ENCODE assay signal across 8 cellular contexts in the genomic region with DNA sequence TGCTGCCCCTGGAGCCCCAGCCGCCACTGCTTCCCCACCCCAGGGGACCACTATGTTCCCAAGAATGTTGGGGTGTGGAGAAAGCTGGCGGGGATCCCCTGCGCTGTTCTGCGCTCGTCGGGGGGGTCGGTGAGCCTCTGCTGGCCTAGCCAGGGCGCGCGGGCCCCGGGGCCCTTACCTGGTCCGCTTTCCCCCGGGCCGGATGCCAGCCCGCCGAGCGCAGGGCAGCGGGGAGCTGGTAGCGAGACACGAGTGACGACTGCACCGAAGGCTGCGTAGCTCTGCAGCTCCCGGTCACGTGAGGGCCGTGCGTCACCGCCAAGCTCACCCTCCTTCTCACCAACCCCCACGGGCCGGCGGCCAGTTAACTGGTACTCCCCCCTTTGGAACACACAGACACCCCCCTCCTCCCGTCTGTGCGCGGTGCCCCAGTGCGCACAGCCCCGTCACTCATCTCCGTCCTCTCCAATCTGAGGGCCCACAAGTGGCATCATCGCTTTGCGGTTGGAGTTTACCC. TPM values are rescaled to one million over a fixed set of nuclear protein-coding genes. Genes with fewer than 3 reads are reported as not detected.
A peak's percentile ranks its signal among the peaks of the same experiment; 100 is the strongest.
DNase-seq lines count a peak whose midpoint lies in the region; ATAC-seq and TF ChIP-seq lines count a peak whose summit lies in the region.

TSS of gene BEX1 (minus strand) at position 254 of the 517 bp plus-strand sequence. CDS start 897 bp downstream, outside the sequence.

- DNase-seq in AG20443 (ENCODE audit: low spot score) (peak; percentile 21), SHP77 treated with DMSO at 0.1 percent for 48 hours (lab: John Stamatoyannopoulos, UW) (peak; percentile 71), epithelial cell of esophagus (ENCODE audit: low read depth) (peak; percentile 5), left lobe of liver (ENCODE audit: low spot score) (no peak), Kasumi-1 (lab: John Stamatoyannopoulos, UW) (no peak)

- peak within 1 kb of the TSS; percentile 27 for H2AFZ ChIP-seq in neural cell (ENCODE audit: low read depth, low read length)

- H3K4me2 ChIP-seq in neural cell (ENCODE audit: low read length) = peak within 1 kb of the TSS; percentile 65

- peak within 1 kb of the TSS; percentile 91 for H3K27ac ChIP-seq in neural cell (ENCODE audit: low read length)

- no peak for TF ChIP-seq RAD21 in Ishikawa (IDR thresholded peaks at IDR 0.05; ENCODE audit: low read depth)
- TF ChIP-seq RAD21 in neural cell (conservative IDR thresholded peaks at IDR 0.05) = no peak

- no peaks in the 10 kb centered on the region for H3K27me3 ChIP-seq in neural cell (ENCODE audit: insufficient read depth, low read depth, low read length)

- ATAC-seq in left lobe of liver = no peak
- ATAC-seq in HG03095 (IDR thresholded peaks at IDR 0.05; ENCODE audit: unreplicated experiment) = no peak

- H3K9me2 ChIP-seq in neural cell (ENCODE audit: insufficient read depth, low read length) = no peaks in the 10 kb centered on the region

- no peaks in the 10 kb centered on the region for H3K36me3 ChIP-seq in neural cell (ENCODE audit: insufficient read depth, low read length)

- H3K79me2 ChIP-seq in neural cell (replicated peaks; ENCODE audit: insufficient read depth, low read length) = no peaks in the 10 kb centered on the region

- TF ChIP-seq CTCF in epithelial cell of esophagus (IDR thresholded peaks at IDR 0.05; ENCODE audit: insufficient read depth, low read depth, low read length, missing control alignments) = no peak
- TF ChIP-seq CTCF in neural cell (IDR thresholded peaks at IDR 0.05; ENCODE audit: poor library complexity, severe bottlenecking) = no peak

- H3F3A ChIP-seq in neural cell (ENCODE audit: insufficient read depth, low read length, poor library complexity, severe bottlenecking) = no peaks in the 10 kb centered on the region

- TF ChIP-seq EP300 in Ishikawa (IDR thresholded peaks at IDR 0.05; ENCODE audit: borderline replicate concordance) (no peak), neural cell (conservative IDR thresholded peaks at IDR 0.05; ENCODE audit: poor library complexity, severe bottlenecking) (peak; percentile 28)

- H3K9ac ChIP-seq in neural cell (ENCODE audit: low read length) = peak within 1 kb of the TSS; percentile 95

- H3K4me3 ChIP-seq in epithelial cell of esophagus (ENCODE audit: low read length) = no peak within 1 kb of the TSS
- peak within 1 kb of the TSS; percentile 79 for H3K4me3 ChIP-seq in neural cell (ENCODE audit: low read length)

- H3K9me3 ChIP-seq in neural cell (ENCODE audit: low read length) = no peaks in the 10 kb centered on the region

- H4K20me1 ChIP-seq in neural cell (ENCODE audit: insufficient read depth) = no peaks in the 10 kb centered on the region

TF ChIP-seq in Ishikawa, 13 proteins besides CTCF, POLR2A, EP300 and RAD21:
- TF ChIP-seq TAF1 (IDR thresholded peaks at IDR 0.05; ENCODE audit: low read depth) (no peak), USF1 (IDR thresholded peaks at IDR 0.05) (peak; percentile 89), NFIC (IDR thresholded peaks at IDR 0.05) (no peak)

TF ChIP-seq in neural cell, 6 proteins besides CTCF, POLR2A, EP300 and RAD21:
- TF ChIP-seq TAF1 (IDR thresholded peaks at IDR 0.05; ENCODE audit: low read depth) (peak; percentile 76), SMC3 (conservative IDR thresholded peaks at IDR 0.05; ENCODE audit: poor library complexity) (no peak), POLR2AphosphoS5 (IDR thresholded peaks at IDR 0.05) (peak; percentile 97), EZH2 (IDR thresholded peaks at IDR 0.05; ENCODE audit: borderline replicate concordance, insufficient read depth, low read length, poor library complexity, severe bottlenecking) (no peak), MXI1 (conservative IDR thresholded peaks at IDR 0.05; ENCODE audit: poor library complexity, severe bottlenecking) (no peak)
- TF ChIP-seq, protein P1, sequence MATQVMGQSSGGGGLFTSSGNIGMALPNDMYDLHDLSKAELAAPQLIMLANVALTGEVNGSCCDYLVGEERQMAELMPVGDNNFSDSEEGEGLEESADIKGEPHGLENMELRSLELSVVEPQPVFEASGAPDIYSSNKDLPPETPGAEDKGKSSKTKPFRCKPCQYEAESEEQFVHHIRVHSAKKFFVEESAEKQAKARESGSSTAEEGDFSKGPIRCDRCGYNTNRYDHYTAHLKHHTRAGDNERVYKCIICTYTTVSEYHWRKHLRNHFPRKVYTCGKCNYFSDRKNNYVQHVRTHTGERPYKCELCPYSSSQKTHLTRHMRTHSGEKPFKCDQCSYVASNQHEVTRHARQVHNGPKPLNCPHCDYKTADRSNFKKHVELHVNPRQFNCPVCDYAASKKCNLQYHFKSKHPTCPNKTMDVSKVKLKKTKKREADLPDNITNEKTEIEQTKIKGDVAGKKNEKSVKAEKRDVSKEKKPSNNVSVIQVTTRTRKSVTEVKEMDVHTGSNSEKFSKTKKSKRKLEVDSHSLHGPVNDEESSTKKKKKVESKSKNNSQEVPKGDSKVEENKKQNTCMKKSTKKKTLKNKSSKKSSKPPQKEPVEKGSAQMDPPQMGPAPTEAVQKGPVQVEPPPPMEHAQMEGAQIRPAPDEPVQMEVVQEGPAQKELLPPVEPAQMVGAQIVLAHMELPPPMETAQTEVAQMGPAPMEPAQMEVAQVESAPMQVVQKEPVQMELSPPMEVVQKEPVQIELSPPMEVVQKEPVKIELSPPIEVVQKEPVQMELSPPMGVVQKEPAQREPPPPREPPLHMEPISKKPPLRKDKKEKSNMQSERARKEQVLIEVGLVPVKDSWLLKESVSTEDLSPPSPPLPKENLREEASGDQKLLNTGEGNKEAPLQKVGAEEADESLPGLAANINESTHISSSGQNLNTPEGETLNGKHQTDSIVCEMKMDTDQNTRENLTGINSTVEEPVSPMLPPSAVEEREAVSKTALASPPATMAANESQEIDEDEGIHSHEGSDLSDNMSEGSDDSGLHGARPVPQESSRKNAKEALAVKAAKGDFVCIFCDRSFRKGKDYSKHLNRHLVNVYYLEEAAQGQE (IDR thresholded peaks at IDR 0.05; ENCODE audit: borderline replicate concordance) = peak; percentile 75

RNA-seq across cellular contexts. Expression of gene BEX1, which starts in this region (rescaled TPM):
- 1,035 and 1,048 TPM in 2 replicates for polyA plus RNA-seq in neural cell
- 224 and 264 TPM in 2 replicates for polyA minus RNA-seq in neural cell
- 0.43 TPM for total RNA-seq in left lobe of liver

Comparison
In these comparisons a context has a peak if more than half of its experiments do, and no peak if none do; other contexts are left out.
1. DNase-seq: peak in AG20443 (single experiment), SHP77 treated with DMSO at 0.1 percent for 48 hours (single experiment) and epithelial cell of esophagus (single experiment); none in left lobe of liver (single experiment) and Kasumi-1 (0 of 2).